In the genomic region with DNA sequence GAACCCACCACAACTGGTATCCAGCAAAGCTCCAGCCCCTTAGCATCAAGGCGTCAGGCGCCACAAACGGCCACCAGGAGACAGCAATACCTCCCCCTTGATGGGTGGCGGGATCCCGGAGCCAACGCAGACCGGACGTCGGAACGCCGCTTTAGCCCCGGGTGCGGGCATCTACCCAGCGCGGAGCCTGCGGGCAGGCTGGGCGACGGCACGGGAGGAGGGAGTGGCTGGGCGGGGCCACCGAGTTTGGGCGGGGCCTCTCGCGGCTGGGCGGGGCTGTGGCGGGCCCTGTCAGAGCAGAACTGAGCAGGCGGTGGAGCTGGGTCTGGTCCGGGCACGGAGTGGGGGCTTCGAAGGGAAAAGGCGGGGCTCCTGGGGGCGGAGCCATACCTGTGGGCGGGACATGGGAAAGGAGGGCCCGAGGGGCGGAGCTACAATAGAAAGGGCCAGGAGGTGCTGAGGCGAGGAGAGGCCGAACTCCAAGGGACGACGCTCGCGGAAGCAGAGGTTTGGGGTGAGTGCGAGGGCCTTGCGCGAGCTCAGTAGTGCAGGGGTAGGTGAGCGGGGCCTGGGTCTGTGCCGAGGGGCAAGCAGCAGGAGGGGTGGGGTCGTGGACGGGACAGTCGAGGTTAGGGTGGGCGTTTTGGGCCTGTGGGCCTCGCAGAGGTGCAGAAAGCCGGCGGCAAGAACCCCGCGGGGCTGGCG, we compare ENCODE assay signal across 8 cellular contexts. TPM values are rescaled to one million over a fixed set of nuclear protein-coding genes. Genes with fewer than 3 reads are reported as not detected.
DNase-seq lines count a peak whose midpoint lies in the region; ATAC-seq lines count a peak whose summit lies in the region.

No MANE protein-coding gene starts in this region.

- no peaks in the 10 kb centered on the region for H3K36me3 ChIP-seq in BLaER1 treated with 17β-estradiol and CSF1 and Interleukin-3, amounts not matched to agents 10 nM and 100 nM
- H3K36me3 ChIP-seq in mesenchymal stem cell (ENCODE audit: control insufficient read depth in 1 of 2, insufficient read depth in 2 of 2, low read depth in 1 of 2, low read length in 2 of 2), result no peaks in the 10 kb centered on the region

- peak overlapping the region; percentile 57 for H4K8ac ChIP-seq in mesenchymal stem cell (ENCODE audit: low read length)

- H2AFZ ChIP-seq in mesenchymal stem cell (ENCODE audit: low read depth, low read length), result peak overlapping the region; percentile 74

- peak overlapping the region; percentile 30 for H2BK15ac ChIP-seq in mesenchymal stem cell (ENCODE audit: low read depth, poor library complexity, severe bottlenecking)

- no peaks in the 10 kb centered on the region for H3K9me3 ChIP-seq in BLaER1 treated with 17β-estradiol and CSF1 and Interleukin-3, amounts not matched to agents 10 nM and 100 nM (replicated peaks in 1 of 11)
- H3K9me3 ChIP-seq in mesenchymal stem cell (ENCODE audit: control insufficient read depth, low read length), result no peaks in the 10 kb centered on the region

- H3K36me3 Mint-ChIP-seq in activated CD8-positive, alpha-beta memory T cell treated with anti-CD3 and anti-CD28 coated beads, Interleukin-2, amount 10 ng/mL, durations not matched to agents 7 days and 5 days, result no peaks in the 10 kb centered on the region
- peaks cover 40% of the 10 kb centered on the region for H3K36me3 Mint-ChIP-seq in effector memory CD8-positive, alpha-beta T cell (ENCODE audit: insufficient read depth)

- peaks cover 0 to 23% (median 12%) of the 10 kb centered on the region in 11 experiments; a peak in 12 of 22 replicates for H4K20me1 ChIP-seq in BLaER1 treated with 17β-estradiol and CSF1 and Interleukin-3, amounts not matched to agents 10 nM and 100 nM

- no peak overlapping the region for H2BK5ac ChIP-seq in mesenchymal stem cell (ENCODE audit: low read depth, low read length, poor library complexity, severe bottlenecking)

- H4K91ac ChIP-seq in mesenchymal stem cell (ENCODE audit: low read length), result no peak overlapping the region

- peak overlapping the region; percentile 47 to 86 for H3K18ac ChIP-seq in mesenchymal stem cell (ENCODE audit: low read depth in 1 of 2, low read length in 2 of 2)

- peaks cover 24% of the 10 kb centered on the region for H3K4me1 Mint-ChIP-seq in activated CD8-positive, alpha-beta memory T cell treated with anti-CD3 and anti-CD28 coated beads, Interleukin-2, amount 10 ng/mL, durations not matched to agents 7 days and 5 days
- peaks cover 22 to 25% of the 10 kb centered on the region in 2 donors for H3K4me1 Mint-ChIP-seq in effector memory CD8-positive, alpha-beta T cell (ENCODE audit: low read depth in 2 of 2)

- H3K14ac ChIP-seq in mesenchymal stem cell (ENCODE audit: low read length in 2 of 2), result peak overlapping the region in 1 of 2 experiments; percentile 50

- peak overlapping the region; percentile 75 for H3K4me3 Mint-ChIP-seq in activated CD8-positive, alpha-beta memory T cell treated with anti-CD3 and anti-CD28 coated beads, Interleukin-2, amount 10 ng/mL, durations not matched to agents 7 days and 5 days
- peak overlapping the region; percentile 89 to 90 for H3K4me3 Mint-ChIP-seq in effector memory CD8-positive, alpha-beta T cell

- H2BK120ac ChIP-seq in mesenchymal stem cell (ENCODE audit: low read depth, low read length), result no peak overlapping the region

- peak overlapping the region; percentile 51 to 73 (median 62) for H3K4me3 ChIP-seq in BLaER1 treated with 17β-estradiol and CSF1 and Interleukin-3, amounts not matched to agents 10 nM and 100 nM
- peak overlapping the region; percentile 52 to 63 for H3K4me3 ChIP-seq in mesenchymal stem cell (ENCODE audit: insufficient read depth in 1 of 2, low read depth in 1 of 2, low read length in 2 of 2)

- peaks cover 29% of the 10 kb centered on the region for H3K27me3 Mint-ChIP-seq in activated CD8-positive, alpha-beta memory T cell treated with anti-CD3 and anti-CD28 coated beads, Interleukin-2, amount 10 ng/mL, durations not matched to agents 7 days and 5 days
- H3K27me3 Mint-ChIP-seq in effector memory CD8-positive, alpha-beta T cell, result no peaks in the 10 kb centered on the region

- 4% methylated on average over 48 of the region's 56 CpGs for WGBS in mesenchymal stem cell

- DNase-seq in NCI-H82 (lab: John Stamatoyannopoulos, UW) (peak; percentile 97), mesenchymal stem cell (peak; percentile 88)
- DNase-seq in activated CD8-positive, alpha-beta memory T cell treated with anti-CD3 and anti-CD28 coated beads, Interleukin-2, amount 10 ng/mL, durations not matched to agents 7 days and 5 days, result peak; percentile 93
- peak; percentile 89 to 91 (median 90) for DNase-seq in effector memory CD8-positive, alpha-beta T cell
- DNase-seq in stimulated activated CD4-positive, alpha-beta T cell treated with anti-CD3 and anti-CD28 coated beads, TNF-alpha, amount 100 ng/mL, for 48 hours (ENCODE audit: low read depth in 3 of 3), result peak; percentile 64 to 83 (median 82)

- peak overlapping the region in 10 of 11 experiments; percentile 65 to 82 (median 74); a peak in 17 of 22 replicates for H3K27ac ChIP-seq in BLaER1 treated with 17β-estradiol and CSF1 and Interleukin-3, amounts not matched to agents 10 nM and 100 nM
- H3K27ac ChIP-seq in mesenchymal stem cell (ENCODE audit: low read length, poor library complexity, severe bottlenecking), result no peak overlapping the region

- peaks cover 4 to 39% (median 30%) of the 10 kb centered on the region in 10 experiments; a peak in 18 of 20 replicates for H3K4me1 ChIP-seq in BLaER1 treated with 17β-estradiol and CSF1 and Interleukin-3, amounts not matched to agents 10 nM and 100 nM
- H3K4me1 ChIP-seq in mesenchymal stem cell (ENCODE audit: control insufficient read depth, insufficient read depth, low read depth, low read length), result peaks cover 18% of the 10 kb centered on the region

- H3K23ac ChIP-seq in mesenchymal stem cell (ENCODE audit: low read length in 2 of 2), result peak overlapping the region in 1 of 2 experiments; percentile 23

- peaks cover 15 to 25% (median 19%) of the 10 kb centered on the region in 11 experiments for H3K27me3 ChIP-seq in BLaER1 treated with 17β-estradiol and CSF1 and Interleukin-3, amounts not matched to agents 10 nM and 100 nM
- peaks cover 20 to 65% of the 10 kb centered on the region in 2 experiments for H3K27me3 ChIP-seq in mesenchymal stem cell (ENCODE audit: control insufficient read depth in 1 of 2, insufficient read depth in 1 of 2, low read length in 2 of 2)

- peak overlapping the region in 1 of 2 experiments; percentile 24 for H3K4ac ChIP-seq in mesenchymal stem cell (ENCODE audit: low read depth in 1 of 2, low read length in 2 of 2)

- peak overlapping the region; percentile 84 for H3K27ac Mint-ChIP-seq in activated CD8-positive, alpha-beta memory T cell treated with anti-CD3 and anti-CD28 coated beads, Interleukin-2, amount 10 ng/mL, durations not matched to agents 7 days and 5 days
- peak overlapping the region; percentile 95 to 97 for H3K27ac Mint-ChIP-seq in effector memory CD8-positive, alpha-beta T cell

- peak; percentile 59 for ATAC-seq in GM19351 (IDR thresholded peaks at IDR 0.05; ENCODE audit: unreplicated experiment)
- peak; percentile 42 for ATAC-seq in HG03520 (IDR thresholded peaks at IDR 0.05; ENCODE audit: unreplicated experiment)
- peak; percentile 73 for ATAC-seq in activated CD8-positive, alpha-beta memory T cell treated with anti-CD3 and anti-CD28 coated beads, Interleukin-2, amount 10 ng/mL, durations not matched to agents 7 days and 5 days
- ATAC-seq in effector memory CD8-positive, alpha-beta T cell (replicated peaks), result peak; percentile 73

- no peaks in the 10 kb centered on the region for H3K79me1 ChIP-seq in mesenchymal stem cell (replicated peaks; ENCODE audit: low read length, poor library complexity, severe bottlenecking)

- CTCF ChIA-PET in activated CD8-positive, alpha-beta memory T cell treated with anti-CD3 and anti-CD28 coated beads, Interleukin-2, amount 10 ng/mL, durations not matched to agents 7 days and 5 days (lab: Charles Lee), result interaction anchor here (0.7 to 4.5 kb wide), 11 partner anchors 10 to 362 kb away, joined by 3 to 33 read pairs (median 4); partner anchors contain the start of gene SLC2A8

- H3K9me3 Mint-ChIP-seq in activated CD8-positive, alpha-beta memory T cell treated with anti-CD3 and anti-CD28 coated beads, Interleukin-2, amount 10 ng/mL, durations not matched to agents 7 days and 5 days (ENCODE audit: low read depth), result no peaks in the 10 kb centered on the region
- no peaks in the 10 kb centered on the region for H3K9me3 Mint-ChIP-seq in effector memory CD8-positive, alpha-beta T cell

- peak overlapping the region; percentile 30 to 79 (median 74); a peak in 19 of 22 replicates for H3K9ac ChIP-seq in BLaER1 treated with 17β-estradiol and CSF1 and Interleukin-3, amounts not matched to agents 10 nM and 100 nM
- H3K9ac ChIP-seq in mesenchymal stem cell (ENCODE audit: low read length), result no peak overlapping the region

- H2BK12ac ChIP-seq in mesenchymal stem cell (ENCODE audit: low read length in 2 of 2), result peak overlapping the region in 1 of 2 experiments; percentile 65

- peak overlapping the region; percentile 76 to 94 (median 86) for H3K4me2 ChIP-seq in BLaER1 treated with 17β-estradiol and CSF1 and Interleukin-3, amounts not matched to agents 10 nM and 100 nM
- H3K4me2 ChIP-seq in mesenchymal stem cell (ENCODE audit: low read length, poor library complexity, severe bottlenecking), result peak overlapping the region; percentile 58

- no peak overlapping the region for H2AK5ac ChIP-seq in mesenchymal stem cell (ENCODE audit: low read length, severe bottlenecking)

RNA-seq across cellular contexts. Expression of gene GARNL3, which starts 40.2 kb away (rescaled TPM):
- total RNA-seq in activated CD8-positive, alpha-beta memory T cell treated with anti-CD3 and anti-CD28 coated beads, Interleukin-2, amount 10 ng/mL, durations not matched to agents 7 days and 5 days, result 1 to 10 TPM; 4.0 to 4.3 TPM
- 1.2 TPM for polyA plus RNA-seq in mesenchymal stem cell (2013, experiment 1 of 2)
- polyA plus RNA-seq in mesenchymal stem cell (2013, experiment 2 of 2), result 0.64 TPM
